17 cellular contexts compared by ENCODE assay signal in the genomic region with DNA sequence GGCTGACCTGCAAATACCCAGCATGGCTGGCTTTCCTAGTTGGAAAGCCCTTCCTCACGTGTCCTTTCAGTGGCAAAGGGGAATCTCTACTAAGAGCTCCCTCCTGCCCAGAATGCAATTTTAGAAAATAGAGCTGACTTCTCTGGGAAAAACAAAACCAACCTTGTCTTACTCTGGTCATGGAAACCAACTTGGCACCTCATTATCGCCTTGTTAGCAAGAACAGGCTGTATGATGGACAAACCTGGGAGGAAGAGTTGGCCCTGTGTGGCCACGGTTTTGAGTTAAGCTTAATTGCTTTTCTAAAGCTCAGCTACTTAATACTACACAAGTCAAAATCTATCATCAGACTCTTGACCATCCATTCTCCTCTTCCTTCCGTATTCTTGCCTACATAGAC.
"Had no signal": no experiment of that assay in that cellular context is flagged by ENCODE, and none has a peak within 500 bp of the region (broad histone marks: within the 10 kb centered on the region; RNA-seq: fewer than 3 reads in every experiment).

No MANE protein-coding gene starts in this region.

- H3K4me3 Mint-ChIP-seq: central memory CD8-positive, alpha-beta T cell; naive B cell; nephron; type B pancreatic cell had no signal

- H3K27me3 ChIP-seq: esophagus squamous epithelium, pancreas, thyroid gland had no signal

- H3K4me1 Mint-ChIP-seq: naive B cell had no signal

- H3K27ac ChIP-seq: esophagus squamous epithelium, left lung, pancreas, thyroid gland had no signal

- H3K36me3 ChIP-seq: esophagus squamous epithelium, left lung, pancreas, thyroid gland had no signal

- H3K9me3 Mint-ChIP-seq: central memory CD8-positive, alpha-beta T cell; nephron; type B pancreatic cell had no signal

- H3K4me1 ChIP-seq: left lung, pancreas, thyroid gland had no signal

- DNase-seq: cortex of kidney; effector memory CD4-positive, alpha-beta T cell; esophagus squamous epithelium; foreskin fibroblast; islet precursor cell; left lung; mesenchymal stem cell; naive B cell; pancreas; small intestine; stimulated activated CD4-positive, alpha-beta T cell treated with anti-CD3 and anti-CD28 coated beads, Interleukin-12 subunit alpha, Interleukin-12 subunit beta, amount 100 ng/mL, for 4 hours; stimulated activated naive CD4-positive, alpha-beta T cell treated with Interleukin-2 at 50 U/mL for 16 hours; thyroid gland had no signal

- H3K27me3 Mint-ChIP-seq: central memory CD8-positive, alpha-beta T cell; type B pancreatic cell had no signal

- ATAC-seq: left lung, pancreas had no signal

- H3K27ac Mint-ChIP-seq: naive B cell, nephron, type B pancreatic cell had no signal

- H3K9me3 ChIP-seq: esophagus squamous epithelium, left lung, pancreas, thyroid gland had no signal

- H3K4me3 ChIP-seq: esophagus squamous epithelium, left lung, lung, pancreas, thyroid gland had no signal

- H3K36me3 Mint-ChIP-seq: naive B cell, type B pancreatic cell had no signal
